In the genomic region with DNA sequence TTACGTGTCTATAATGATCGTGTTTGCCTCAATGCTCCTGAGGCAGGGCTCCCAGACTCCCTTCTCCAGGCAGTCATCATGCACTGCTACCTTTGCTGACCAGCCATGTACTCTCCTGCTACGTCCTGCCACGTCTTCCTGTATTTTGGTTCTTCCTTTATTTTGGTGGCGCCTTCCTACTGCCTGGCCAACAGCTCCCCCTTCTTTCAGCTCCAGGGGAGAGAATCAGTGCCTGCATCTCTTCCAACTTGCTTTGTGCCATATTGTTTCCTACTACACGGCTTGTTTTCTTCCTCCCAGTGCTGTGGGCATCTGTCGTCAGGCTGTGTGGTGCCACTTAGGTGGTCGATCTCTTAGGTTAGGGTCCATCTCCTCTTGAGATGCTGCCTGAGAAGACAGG, we compare ENCODE assay signal across 19 cellular contexts.
A peak's percentile ranks its signal among the peaks of the same experiment; 100 is the strongest.
DNase-seq lines count a peak whose midpoint lies in the region; ATAC-seq, FAIRE-seq and TF ChIP-seq lines count a peak whose summit lies in the region.
"Had no signal": no experiment of that assay in that cellular context is flagged by ENCODE, and none has a peak within 500 bp of the region (broad histone marks: within the 10 kb centered on the region; RNA-seq: fewer than 3 reads in every experiment).

No MANE protein-coding gene starts in this region.

- no peak overlapping the region for H2BK20ac ChIP-seq in IMR-90 (ENCODE audit: low read depth, low read length)
- no peak overlapping the region for H2BK20ac ChIP-seq in H1 (ENCODE audit: low read length)

- intact Hi-C loops in IMR-90 (cut with micrococcal nuclease) = loop anchor here (10.0 kb wide), 1 partner anchor 508 kb away; no protein-coding TSS in a partner anchor

- H3K9ac ChIP-seq in IMR-90 (ENCODE audit: low read depth, low read length) (no peak overlapping the region), H1 (replicated peaks in 1 of 4; ENCODE audit: extremely low read depth in 1 of 4, low read depth in 3 of 4, low read length in 3 of 4) (no peak overlapping the region), mesendoderm (ENCODE audit: low read length) (no peak overlapping the region)
- H3K9ac ChIP-seq: GM23248 had no signal

- ATAC-seq in IMR-90 (ENCODE audit: low read depth) (no peak), HG02571 (IDR thresholded peaks at IDR 0.05; ENCODE audit: unreplicated experiment) (no peak), GM18498 (IDR thresholded peaks at IDR 0.05; ENCODE audit: unreplicated experiment) (no peak)
- ATAC-seq: GM12878 had no signal

- no peak overlapping the region for H3K4ac ChIP-seq in IMR-90 (ENCODE audit: low read depth, low read length)
- no peak overlapping the region for H3K4ac ChIP-seq in H1 (replicated peaks; ENCODE audit: insufficient read length, low read depth, low read length)
- no peak overlapping the region for H3K4ac ChIP-seq in mesendoderm (ENCODE audit: low read depth, low read length)

- H3K14ac ChIP-seq in IMR-90 (replicated peaks; ENCODE audit: low read depth, low read length) (no peak overlapping the region), H1 (ENCODE audit: insufficient read length) (no peak overlapping the region)

- TF ChIP-seq EP300 in H1 (IDR thresholded peaks at IDR 0.05; ENCODE audit: borderline replicate concordance in 1 of 2, low read depth in 2 of 2, low read length in 2 of 2) = no peak

- H3K4me2 ChIP-seq in IMR-90 (ENCODE audit: low read depth, low read length) (no peak overlapping the region), H1 (ENCODE audit: insufficient read depth in 1 of 2, low read depth in 2 of 2, low read length in 2 of 2) (no peak overlapping the region), mesendoderm (ENCODE audit: low read length) (no peak overlapping the region)

- H2BK5ac ChIP-seq in IMR-90 (ENCODE audit: low read depth, low read length, poor library complexity, severe bottlenecking) (no peak overlapping the region), H1 (ENCODE audit: low read depth, low read length) (no peak overlapping the region), mesendoderm (ENCODE audit: low read length) (no peak overlapping the region)

- H4K20me1 ChIP-seq in IMR-90 (ENCODE audit: insufficient read depth, low read length) (no peaks in the 10 kb centered on the region), H1 (replicated peaks in 1 of 2; ENCODE audit: control insufficient read depth in 1 of 2, insufficient read depth in 2 of 2, low read length in 2 of 2) (peaks cover 0 to 3% of the 10 kb centered on the region in 2 experiments)

- H2AK5ac ChIP-seq in IMR-90 (ENCODE audit: low read depth, low read length) = no peak overlapping the region
- no peak overlapping the region for H2AK5ac ChIP-seq in H1 (ENCODE audit: low read depth, low read length)
- H2AK5ac ChIP-seq in mesendoderm (ENCODE audit: low read length) = no peak overlapping the region

- H3K4me1 ChIP-seq in IMR-90 (ENCODE audit: control insufficient read depth, insufficient read depth, low read length) (no peaks in the 10 kb centered on the region), H1 (replicated peaks in 1 of 4; ENCODE audit: control insufficient read depth in 3 of 4, insufficient read depth in 4 of 4, low read length in 3 of 4) (no peaks in the 10 kb centered on the region), mesendoderm (ENCODE audit: control insufficient read depth, low read depth, low read length) (no peaks in the 10 kb centered on the region)
- H3K4me1 ChIP-seq: BE2C had no signal

- no peak overlapping the region for H2BK12ac ChIP-seq in H1 (ENCODE audit: low read depth, low read length)

- H3K56ac ChIP-seq in IMR-90 (ENCODE audit: extremely low read depth, insufficient read depth, low read length) (no peak overlapping the region), H1 (replicated peaks; ENCODE audit: insufficient read length, low read depth, low read length) (no peak overlapping the region), mesendoderm (ENCODE audit: low read length) (no peak overlapping the region)

- no TSS peak for BruUV-seq in IMR-90 (replicated peaks; lab: Mats Ljungman, UMichigan)

- 78% methylated on average over 3 of the region's 8 CpGs; no CpG with 5 or more reads in 1 of the 2 experiments for WGBS in IMR-90 (ENCODE audit: extremely low coverage in 2 of 2, insufficient read length in 1 of 2), 2 experiments
- 87% methylated on average over 8 of the region's 8 CpGs; no CpG with 5 or more reads in 1 of the 2 experiments for WGBS in H1 (ENCODE audit: extremely low coverage in 1 of 2, insufficient coverage in 1 of 2, insufficient read length in 1 of 2, insufficient replicate concordance in 2 of 2, low coverage in 1 of 2, low lambda C conversion rate in 2 of 2, missing lambda C conversion rate in 1 of 2), 2 experiments
- WGBS in mesendoderm (ENCODE audit: extremely low coverage, insufficient coverage, low lambda C conversion rate) = no CpG with 5 or more reads among the region's 8 CpGs

- H2AK9ac ChIP-seq in IMR-90 (replicated peaks; ENCODE audit: low read depth, low read length, poor library complexity) = no peak overlapping the region

- dilution Hi-C loops in IMR-90 (cut with HindIII; ENCODE audit: low sequenced_read_pairs, unreplicated experiment) = no loop called here

- no peak for FAIRE-seq in H1 (lab: Jason Lieb, UNC)
- FAIRE-seq: D721Med, GM12878, GM19239, H54 had no signal

- H3K9me1 ChIP-seq in IMR-90 (ENCODE audit: insufficient read depth, low read length) = no peaks in the 10 kb centered on the region

- H3K27me3 ChIP-seq in IMR-90 (ENCODE audit: control insufficient read depth, insufficient read depth, low read length) (peaks cover 2% of the 10 kb centered on the region; the same call in 1 of the 2 replicates), H1 (replicated peaks in 1 of 4; ENCODE audit: control insufficient read depth in 3 of 4, extremely low read depth in 1 of 4, insufficient read depth in 3 of 4, low read length in 3 of 4) (no peaks in the 10 kb centered on the region), mesendoderm (ENCODE audit: insufficient read depth, low read length, poor library complexity) (no peaks in the 10 kb centered on the region)
- H3K27me3 ChIP-seq: BE2C had no signal

- no peak overlapping the region for H3K27ac ChIP-seq in IMR-90 (ENCODE audit: insufficient read depth, low read length)
- H3K27ac ChIP-seq in H1 (ENCODE audit: low read depth, low read length) = no peak overlapping the region
- H3K27ac ChIP-seq in mesendoderm (ENCODE audit: low read depth, low read length) = no peak overlapping the region
- H3K27ac ChIP-seq: GM23248 had no signal

- H3K23me2 ChIP-seq in H1 (ENCODE audit: low read depth, low read length) = no peaks in the 10 kb centered on the region

- peaks cover 2% of the 10 kb centered on the region; the same call in 1 of the 2 replicates for H3K9me3 ChIP-seq in IMR-90 (ENCODE audit: control insufficient read depth, insufficient read depth, low read length)
- peaks cover 0 to 4% of the 10 kb centered on the region in 2 experiments; a peak in 2 of 4 replicates for H3K9me3 ChIP-seq in H1 (ENCODE audit: insufficient read depth in 2 of 2, low read depth in 1 of 2, low read length in 1 of 2)
- H3K9me3 ChIP-seq: BE2C had no signal

- CTCF ChIA-PET in IMR-90 (lab: Yijun Ruan, JAX) = no interaction called here
- CTCF ChIA-PET in H1 (lab: Charles Lee; ENCODE audit: partially characterized antibody) = interaction anchor here (1.3 kb wide), 1 partner anchor 11 kb away, joined by 3 read pairs; no protein-coding TSS in a partner anchor

- TF ChIP-seq RAD21 in IMR-90 (IDR thresholded peaks at IDR 0.05; ENCODE audit: low read length) (no peak), H1 (IDR thresholded peaks at IDR 0.05 in 1 of 2, conservative IDR thresholded peaks at IDR 0.05 in 1 of 2; ENCODE audit: low read depth in 2 of 2, low read length in 2 of 2) (peak; percentile 47 to 63)

- H3K4me3 ChIP-seq in IMR-90 (ENCODE audit: insufficient read depth, low read depth, low read length) = no peak overlapping the region
- H3K4me3 ChIP-seq in H1 (ENCODE audit: extremely low read depth in 1 of 4, insufficient read depth in 2 of 4, low read depth in 3 of 4, low read length in 4 of 4) = no peak overlapping the region
- no peak overlapping the region for H3K4me3 ChIP-seq in mesendoderm (ENCODE audit: low read length)
- H3K4me3 ChIP-seq: GM12878, GM23248 had no signal

- H4K8ac ChIP-seq in IMR-90 (ENCODE audit: low read depth in 2 of 2, low read length in 2 of 2) = no peak overlapping the region
- H4K8ac ChIP-seq in H1 (ENCODE audit: extremely low read depth, insufficient read depth, low read length) = peak overlapping the region; percentile 58; the same call in 1 of the 2 replicates
- no peak overlapping the region for H4K8ac ChIP-seq in mesendoderm (ENCODE audit: low read depth, low read length)

- no peak overlapping the region for H3K18ac ChIP-seq in IMR-90 (ENCODE audit: low read depth, low read length)
- H3K18ac ChIP-seq in H1 (ENCODE audit: extremely low read depth, low read length) = no peak overlapping the region
- H3K18ac ChIP-seq in mesendoderm (ENCODE audit: low read length) = no peak overlapping the region

- DNase-seq in G401 (ENCODE audit: low spot score) (peak; percentile 6), IMR-90 (no peak), H1 (ENCODE audit: low read depth in 1 of 2, low spot score in 2 of 2) (no peak), mesendoderm (peak; percentile 26), OCI-M1 (lab: John Stamatoyannopoulos, UW) (no peak)
- DNase-seq: BE2C; C1 segment of cervical spinal cord; CD4-positive, CD25-positive, alpha-beta regulatory T cell; CD8-positive, alpha-beta memory T cell; COR-L47; GM23248; Karpas-422; KBM-7 had no signal

- H3K79me1 ChIP-seq in IMR-90 (ENCODE audit: low read depth in 1 of 2, low read length in 2 of 2) (no peaks in the 10 kb centered on the region), H1 (ENCODE audit: low read depth, low read length) (no peaks in the 10 kb centered on the region), mesendoderm (ENCODE audit: low read length) (no peaks in the 10 kb centered on the region)

- no peak overlapping the region for H4K5ac ChIP-seq in IMR-90 (ENCODE audit: low read depth, low read length)
- no peak overlapping the region for H4K5ac ChIP-seq in H1 (ENCODE audit: insufficient read length, low read depth, low read length)
- H4K5ac ChIP-seq in mesendoderm (ENCODE audit: low read length) = no peak overlapping the region

- H3K79me2 ChIP-seq in H1 (ENCODE audit: control insufficient read depth in 1 of 2, insufficient read depth in 2 of 2, low read length in 2 of 2) (no peaks in the 10 kb centered on the region), mesendoderm (ENCODE audit: control insufficient read depth, insufficient read depth, low read length) (no peaks in the 10 kb centered on the region)

- TF ChIP-seq CTCF in IMR-90 (conservative IDR thresholded peaks at IDR 0.05; ENCODE audit: low read depth, low read length) (no peak), H1 (IDR thresholded peaks at IDR 0.05; ENCODE audit: control extremely low read depth in 1 of 3, insufficient read depth in 1 of 3, low read depth in 1 of 3, low read length in 3 of 3) (peak in 2 of 3 experiments; percentile 19 to 27; a peak in 2 of 4 replicates)

- H3K23ac ChIP-seq in IMR-90 (ENCODE audit: low read depth, low read length) = no peak overlapping the region
- H3K23ac ChIP-seq in H1 (ENCODE audit: insufficient read length) = no peak overlapping the region
- no peak overlapping the region for H3K23ac ChIP-seq in mesendoderm (ENCODE audit: low read length)

- H2BK120ac ChIP-seq in IMR-90 (ENCODE audit: low read depth, low read length) (no peak overlapping the region), H1 (replicated peaks; ENCODE audit: low read depth, low read length) (no peak overlapping the region), mesendoderm (ENCODE audit: low read depth, low read length) (no peak overlapping the region)

- TF ChIP-seq POLR2A in IMR-90 (IDR thresholded peaks at IDR 0.05; ENCODE audit: low read depth, low read length) (no peak), H1 (IDR thresholded peaks at IDR 0.05; ENCODE audit: control extremely low read depth in 1 of 2, low read depth in 2 of 2, low read length in 2 of 2) (no peak)

- in situ Hi-C loops in G401 (cut with HindIII; ENCODE audit: low sequenced_read_pairs) = no loop called here
- in situ Hi-C loops in IMR-90 (cut with MboI; ENCODE audit: low sequenced_read_pairs) = no loop called here

- H2AFZ ChIP-seq in IMR-90 (replicated peaks; ENCODE audit: low read length, poor library complexity) (peak overlapping the region; percentile 59), H1 (ENCODE audit: low read length) (no peak overlapping the region)
- H2AFZ ChIP-seq: GM23248 had no signal

- H2BK15ac ChIP-seq in IMR-90 (ENCODE audit: low read depth, low read length) = no peak overlapping the region
- H2BK15ac ChIP-seq in H1 (ENCODE audit: low read length) = no peak overlapping the region
- H2BK15ac ChIP-seq in mesendoderm (replicated peaks; ENCODE audit: low read depth) = no peak overlapping the region

- H4K91ac ChIP-seq in IMR-90 (ENCODE audit: insufficient read depth, low read depth, low read length) = no peak overlapping the region
- no peak overlapping the region for H4K91ac ChIP-seq in H1 (replicated peaks; ENCODE audit: insufficient read length, low read length)

- H3K36me3 ChIP-seq in IMR-90 (ENCODE audit: control insufficient read depth, insufficient read depth, low read length) (no peaks in the 10 kb centered on the region), H1 (ENCODE audit: control insufficient read depth in 2 of 4, insufficient read depth in 4 of 4, low read length in 3 of 4) (no peaks in the 10 kb centered on the region), mesendoderm (ENCODE audit: control insufficient read depth, insufficient read depth, low read length) (no peaks in the 10 kb centered on the region)
- H3K36me3 ChIP-seq: BE2C had no signal

- POLR2A ChIA-PET in IMR-90 (lab: Charles Lee; ENCODE audit: unreplicated experiment) = no interaction called here
- POLR2A ChIA-PET in H1 (lab: Charles Lee; ENCODE audit: partially characterized antibody) = no interaction called here

Comparison
In these comparisons a context has a peak if more than half of its experiments do, and no peak if none do; other contexts are left out.
1. DNase-seq: peak in G401 (single experiment) and mesendoderm (single experiment); none in IMR-90 (single experiment), H1 (0 of 2) and OCI-M1 (single experiment).